ENCODE assay signal across 8 cellular contexts in genomic region chr15:74053941-74054529, GRCh38. TPM values are rescaled to one million over a fixed set of nuclear protein-coding genes. Genes with fewer than 3 reads are reported as not detected.
DNase-seq lines count a peak whose midpoint lies in the region; ATAC-seq, FAIRE-seq and TF ChIP-seq lines count a peak whose summit lies in the region.

No MANE protein-coding gene starts in this region.

- H3K79me2 ChIP-seq in astrocyte (ENCODE audit: insufficient read depth, low read length), result no peaks in the 10 kb centered on the region

- H3K36me3 Mint-ChIP-seq in astrocyte (ENCODE audit: low read depth, unreplicated experiment), result no peaks in the 10 kb centered on the region

- peaks cover 25% of the 10 kb centered on the region for H3K27me3 Mint-ChIP-seq in astrocyte (ENCODE audit: low read depth, unreplicated experiment)

- H2AFZ ChIP-seq in astrocyte (ENCODE audit: low read depth, low read length), result peak overlapping the region; percentile 13

- no peaks in the 10 kb centered on the region for H3K9me3 Mint-ChIP-seq in astrocyte (ENCODE audit: unreplicated experiment)

- H3K9me3 ChIP-seq in astrocyte (ENCODE audit: insufficient read depth, low read depth, low read length) (no peaks in the 10 kb centered on the region), skeletal muscle tissue (ENCODE audit: control insufficient read depth in 3 of 3, low read length in 3 of 3) (no peaks in the 10 kb centered on the region)

- peaks cover 9% of the 10 kb centered on the region for H3K4me1 Mint-ChIP-seq in astrocyte (ENCODE audit: low read depth, unreplicated experiment)

- H3K27me3 ChIP-seq in astrocyte (ENCODE audit: insufficient read depth, low read length) (no peaks in the 10 kb centered on the region), skeletal muscle tissue (ENCODE audit: control insufficient read depth in 3 of 3, insufficient read depth in 3 of 3, low read length in 3 of 3) (no peaks in the 10 kb centered on the region)

- H3K9ac ChIP-seq in astrocyte (ENCODE audit: low read length) (no peak overlapping the region), skeletal muscle tissue (ENCODE audit: low read depth in 1 of 3, low read length in 3 of 3) (no peak overlapping the region)

- H3K36me3 ChIP-seq in astrocyte (ENCODE audit: insufficient read depth, low read length), result no peaks in the 10 kb centered on the region
- no peaks in the 10 kb centered on the region for H3K36me3 ChIP-seq in skeletal muscle tissue (ENCODE audit: control insufficient read depth in 3 of 3, insufficient read depth in 3 of 3, low read length in 3 of 3)

- no peaks in the 10 kb centered on the region for H4K20me1 ChIP-seq in astrocyte (ENCODE audit: insufficient read depth, low read length)

- H3K4me1 ChIP-seq in astrocyte (ENCODE audit: insufficient read depth, low read length) (peaks cover 12% of the 10 kb centered on the region), skeletal muscle tissue (ENCODE audit: control insufficient read depth in 3 of 3, insufficient read depth in 3 of 3, low read length in 3 of 3) (peaks cover 28 to 31% (median 30%) of the 10 kb centered on the region in 3 donors)

- no peak overlapping the region for H3K4me3 Mint-ChIP-seq in astrocyte (ENCODE audit: unreplicated experiment)

- peak; percentile 20 for DNase-seq in NCI-H1436 treated with DMSO at 0.1 percent for 48 hours (lab: John Stamatoyannopoulos, UW)
- peak; percentile 57 for DNase-seq in T-helper 9 cell
- DNase-seq in astrocyte (ENCODE audit: low read depth), result peak; percentile 62
- peak; percentile 83 for DNase-seq in hepatic stellate cell (ENCODE audit: low spot score)

- ATAC-seq in HG02763 (IDR thresholded peaks at IDR 0.05; ENCODE audit: unreplicated experiment) (no peak), HG02870 (IDR thresholded peaks at IDR 0.05; ENCODE audit: unreplicated experiment) (no peak)

- no peak overlapping the region for H3K27ac Mint-ChIP-seq in astrocyte (ENCODE audit: unreplicated experiment)

- no peak for FAIRE-seq in astrocyte (lab: Jason Lieb, UNC)

- TF ChIP-seq CTCF in GM12872 (IDR thresholded peaks at IDR 0.05; ENCODE audit: insufficient read depth, low read depth, low read length) (peak; percentile 76), astrocyte (IDR thresholded peaks at IDR 0.05; ENCODE audit: insufficient read depth, low read depth, low read length) (peak; percentile 22)

- no peak overlapping the region for H3K4me3 ChIP-seq in astrocyte (ENCODE audit: insufficient read depth, low read depth, low read length)
- peak overlapping the region in 2 of 3 donors; percentile 54 to 58 for H3K4me3 ChIP-seq in skeletal muscle tissue (ENCODE audit: low read length in 3 of 3)

- H3K4me2 ChIP-seq in astrocyte (ENCODE audit: low read length), result peak overlapping the region; percentile 56

- H3K27ac ChIP-seq in astrocyte (ENCODE audit: low read depth, low read length) (no peak overlapping the region), skeletal muscle tissue (ENCODE audit: low read depth, low read length) (no peak overlapping the region)

RNA-seq across cellular contexts. Expression of gene GOLGA6A, which starts 28.3 kb away (rescaled TPM):
- total RNA-seq in astrocyte, result 0.30 and 0.31 TPM in 2 replicates
- total RNA-seq in skeletal muscle tissue, result 1.0 TPM

RNA-seq across cellular contexts. Expression of gene PML, which starts 59.5 kb away (rescaled TPM):
- 116 and 119 TPM in 2 replicates for total RNA-seq in astrocyte
- 14.1 TPM for total RNA-seq in skeletal muscle tissue

Comparison
In these comparisons a context has a peak if more than half of its experiments do, and no peak if none do; other contexts are left out.
1. DNase-seq: peak in every context shown above with its lines; median percentile 83 in hepatic stellate cell; 62 in astrocyte; 57 in T-helper 9 cell; 20 in NCI-H1436 treated with DMSO at 0.1 percent for 48 hours.